ENCODE assay signal across 1 cellular context in genomic region chr10:6778992-6779701, GRCh38.
TF ChIP-seq lines count a peak whose summit lies in the region.

No MANE protein-coding gene starts in this region.

TF ChIP-seq in IMR-90, 13 proteins besides CTCF, POLR2A, EP300 and RAD21 (continued from another document):
- no peak for TF ChIP-seq ELK1 (IDR thresholded peaks at IDR 0.05; ENCODE audit: borderline replicate concordance, low read depth, low read length)
- TF ChIP-seq RCOR1 (IDR thresholded peaks at IDR 0.05; ENCODE audit: insufficient replicate concordance, low read length), result peak; percentile 80
- TF ChIP-seq RFX5 (IDR thresholded peaks at IDR 0.05; ENCODE audit: low read depth, low read length), result no peak
- peak; percentile 66; the same call in 1 of the 2 replicates for TF ChIP-seq MAZ (IDR thresholded peaks at IDR 0.05; ENCODE audit: borderline replicate concordance, low read depth, low read length)
- peak; percentile 73 for TF ChIP-seq MAFK (IDR thresholded peaks at IDR 0.05; ENCODE audit: low read depth, low read length)
- peak; percentile 61 for TF ChIP-seq BHLHE40 (IDR thresholded peaks at IDR 0.05; ENCODE audit: low read depth, low read length)
- no peak for TF ChIP-seq USF2 (IDR thresholded peaks at IDR 0.05; ENCODE audit: low read depth, low read length)
TF ChIP-seq in IMR-90: peak in this region for 7.
